7 cellular contexts compared by ENCODE assay signal in genomic region chr15:90953947-90954711, GRCh38. TPM values are rescaled to one million over a fixed set of nuclear protein-coding genes. Genes with fewer than 3 reads are reported as not detected.
A peak's percentile ranks its signal among the peaks of the same experiment; 100 is the strongest.
DNase-seq lines count a peak whose midpoint lies in the region; ATAC-seq and TF ChIP-seq lines count a peak whose summit lies in the region.

No MANE protein-coding gene starts in this region.

- no peaks in the 10 kb centered on the region for H3K27me3 Mint-ChIP-seq in activated CD4-positive, alpha-beta memory T cell treated with anti-CD3 and anti-CD28 coated beads, Interleukin-2, amount 10 ng/mL, durations not matched to agents 7 days and 5 days

- CTCF ChIA-PET in activated CD4-positive, alpha-beta memory T cell treated with anti-CD3 and anti-CD28 coated beads, Interleukin-2, amount 10 ng/mL, durations not matched to agents 7 days and 5 days (lab: Charles Lee): interaction anchor here (0.7 to 12.0 kb wide), 8 partner anchors 9 to 1621 kb away, joined by 3 to 167 read pairs (median 5); partner anchors contain the start of genes HDDC3, MAN2A2 and UNC45A

- H3K4me1 Mint-ChIP-seq in activated CD4-positive, alpha-beta memory T cell treated with anti-CD3 and anti-CD28 coated beads, Interleukin-2, amount 10 ng/mL, durations not matched to agents 7 days and 5 days: peaks cover 29% of the 10 kb centered on the region

- H3K9me3 ChIP-seq in iPS-20b (ENCODE audit: insufficient read depth, low read depth, low read length) (no peaks in the 10 kb centered on the region), spleen (no peaks in the 10 kb centered on the region)

- POLR2A ChIA-PET in activated CD4-positive, alpha-beta memory T cell treated with anti-CD3 and anti-CD28 coated beads, Interleukin-2, amount 10 ng/mL, durations not matched to agents 7 days and 5 days (lab: Charles Lee): interaction anchor here (0.7 to 10.6 kb wide), 19 partner anchors 8 to 721 kb away, joined by 3 to 198 read pairs (median 5); partner anchors contain the start of genes BLM, CIB1, HDDC3 and IQGAP1

- peak overlapping the region; percentile 85 for H3K4me3 Mint-ChIP-seq in activated CD4-positive, alpha-beta memory T cell treated with anti-CD3 and anti-CD28 coated beads, Interleukin-2, amount 10 ng/mL, durations not matched to agents 7 days and 5 days

- no peaks in the 10 kb centered on the region for H3K27me3 ChIP-seq in HL-60 (ENCODE audit: insufficient read depth, poor library complexity, severe bottlenecking)
- H3K27me3 ChIP-seq in iPS-20b (ENCODE audit: insufficient read depth, low read length): no peaks in the 10 kb centered on the region; the same call in 1 of the 2 replicates
- no peaks in the 10 kb centered on the region for H3K27me3 ChIP-seq in spleen (replicated peaks in 1 of 7)

- H3K27ac ChIP-seq in HL-60 (replicated peaks) (peak overlapping the region; percentile 99), iPS-20b (ENCODE audit: low read length) (no peak overlapping the region), spleen (peak overlapping the region; percentile 88 to 96 (median 93))

- TF ChIP-seq CTCF in HL-60 (IDR thresholded peaks at IDR 0.05; ENCODE audit: insufficient read depth, low read length): no peak
- TF ChIP-seq CTCF in spleen (IDR thresholded peaks at IDR 0.05 in 8 of 11, conservative IDR thresholded peaks at IDR 0.05 in 3 of 11): no peak

- peaks cover 12% of the 10 kb centered on the region; the same call in 1 of the 2 replicates for H3K4me1 ChIP-seq in iPS-20b (ENCODE audit: insufficient read depth, low read length)
- H3K4me1 ChIP-seq in spleen: peaks cover 14 to 47% (median 30%) of the 10 kb centered on the region in 6 donors

- no peaks in the 10 kb centered on the region for H3K9me3 Mint-ChIP-seq in activated CD4-positive, alpha-beta memory T cell treated with anti-CD3 and anti-CD28 coated beads, Interleukin-2, amount 10 ng/mL, durations not matched to agents 7 days and 5 days

- DNase-seq in HL-60 (ENCODE audit: low read depth in 1 of 2, low spot score in 1 of 2) (no peak), spleen (no peak), NCI-H2171 treated with DMSO at 0.1 percent for 48 hours (lab: John Stamatoyannopoulos, UW) (no peak), NCI-H2171 (lab: John Stamatoyannopoulos, UW) (no peak)
- DNase-seq in activated CD4-positive, alpha-beta memory T cell treated with anti-CD3 and anti-CD28 coated beads, Interleukin-2, amount 10 ng/mL, durations not matched to agents 7 days and 5 days: no peak

- ATAC-seq in GM21737 (IDR thresholded peaks at IDR 0.05; ENCODE audit: unreplicated experiment): no peak

- H3K36me3 ChIP-seq in iPS-20b (ENCODE audit: insufficient read depth, low read depth, low read length) (peaks cover 43% of the 10 kb centered on the region), spleen (peaks cover 0 to 66% (median 48%) of the 10 kb centered on the region in 6 donors)

- no peak for TF ChIP-seq POLR2A in spleen (IDR thresholded peaks at IDR 0.05)

- H3K27ac Mint-ChIP-seq in activated CD4-positive, alpha-beta memory T cell treated with anti-CD3 and anti-CD28 coated beads, Interleukin-2, amount 10 ng/mL, durations not matched to agents 7 days and 5 days: peak overlapping the region; percentile 93

- intact Hi-C loops in spleen (cut with DNase I; ENCODE audit: low total_unique reads): no loop called here

- H3K4me3 ChIP-seq in HL-60 (replicated peaks; ENCODE audit: insufficient read depth, low read length) (no peak overlapping the region), iPS-20b (ENCODE audit: low read length) (peak overlapping the region; percentile 85; the same call in 1 of the 2 replicates), spleen (peak overlapping the region; percentile 78 to 97 (median 85))

- H3K36me3 Mint-ChIP-seq in activated CD4-positive, alpha-beta memory T cell treated with anti-CD3 and anti-CD28 coated beads, Interleukin-2, amount 10 ng/mL, durations not matched to agents 7 days and 5 days (ENCODE audit: low read depth): peaks cover 48% of the 10 kb centered on the region

- WGBS in spleen, 5 donors: 75 to 80% (median 79%) methylated on average over 15 to 16 of the region's 16 CpGs

- H3K9ac ChIP-seq in iPS-20b (ENCODE audit: low read depth, low read length): peak overlapping the region; percentile 91; the same call in 1 of the 2 replicates

RNA-seq across cellular contexts. Expression of gene RCCD1, which starts 0.6 kb away (rescaled TPM):
- 10 to 100 TPM; 31.3 to 32.8 TPM for total RNA-seq in activated CD4-positive, alpha-beta memory T cell treated with anti-CD3 and anti-CD28 coated beads, Interleukin-2, amount 10 ng/mL, durations not matched to agents 7 days and 5 days
- 10 to 100 TPM in 2 of 7 donors, 1 to 10 TPM in 5; 6.9 to 11.4 (median 8.7) TPM for total RNA-seq in spleen
- polyA plus RNA-seq in spleen: 1 to 10 TPM; 3.6 to 9.0 (median 6.3) TPM

RNA-seq across cellular contexts. Expression of gene UNC45A, which starts 19.0 kb away (rescaled TPM):
- total RNA-seq in activated CD4-positive, alpha-beta memory T cell treated with anti-CD3 and anti-CD28 coated beads, Interleukin-2, amount 10 ng/mL, durations not matched to agents 7 days and 5 days: 10 to 100 TPM; 71.3 to 75.2 TPM
- total RNA-seq in spleen: 10 to 100 TPM; 32.8 to 59.5 (median 42.6) TPM
- 10 to 100 TPM; 32.2 to 43.6 (median 32.8) TPM for polyA plus RNA-seq in spleen

RNA-seq across cellular contexts. Expression of gene HDDC3, which starts 21.8 kb away (rescaled TPM):
- 10 to 100 TPM; 37.6 to 41.7 TPM for total RNA-seq in activated CD4-positive, alpha-beta memory T cell treated with anti-CD3 and anti-CD28 coated beads, Interleukin-2, amount 10 ng/mL, durations not matched to agents 7 days and 5 days
- total RNA-seq in spleen: 10 to 100 TPM; 12.8 to 25.9 (median 18.0) TPM
- polyA plus RNA-seq in spleen: 10 to 100 TPM; 23.9 to 34.5 (median 31.0) TPM

RNA-seq across cellular contexts. Expression of gene PRC1, which starts 40.2 kb away (rescaled TPM):
- 100 to 1,000 TPM; 158 to 167 TPM for total RNA-seq in activated CD4-positive, alpha-beta memory T cell treated with anti-CD3 and anti-CD28 coated beads, Interleukin-2, amount 10 ng/mL, durations not matched to agents 7 days and 5 days
- 10 to 100 TPM in 4 of 7 donors, 1 to 10 TPM in 3; 6.0 to 40.0 (median 15.0) TPM for total RNA-seq in spleen
- 10 to 100 TPM in 1 of 3 donors, 1 to 10 TPM in 2; 7.4 to 13.9 (median 8.8) TPM for polyA plus RNA-seq in spleen

RNA-seq across cellular contexts. Expression of gene MAN2A2, which starts 51.0 kb away (rescaled TPM):
- 100 to 1,000 TPM; 132 to 133 TPM for total RNA-seq in activated CD4-positive, alpha-beta memory T cell treated with anti-CD3 and anti-CD28 coated beads, Interleukin-2, amount 10 ng/mL, durations not matched to agents 7 days and 5 days
- total RNA-seq in spleen: 100 to 1,000 TPM; 105 to 167 (median 120) TPM
- polyA plus RNA-seq in spleen: 10 to 100 TPM; 13.7 to 46.1 (median 24.0) TPM
